Comparison of ENCODE assay signal across 8 cellular contexts in genomic region chr1:7770620-7770938, GRCh38. TPM values are rescaled to one million over a fixed set of nuclear protein-coding genes. Genes with fewer than 3 reads are reported as not detected.
DNase-seq lines count a peak whose midpoint lies in the region; ATAC-seq, FAIRE-seq and TF ChIP-seq lines count a peak whose summit lies in the region.

No MANE protein-coding gene starts in this region.

- DNase-seq in GM12865 (ENCODE audit: low read depth) (no peak), MV-4-11 (lab: John Stamatoyannopoulos, UW) (peak; percentile 54), colonic mucosa (no peak), LoVo (ENCODE audit: low spot score) (no peak), NCI-H69 (lab: John Stamatoyannopoulos, UW) (no peak), HTR-8/SVneo (ENCODE audit: insufficient read length, low spot score) (no peak)

- H3K27ac ChIP-seq in colonic mucosa: peak overlapping the region; percentile 90
- peak overlapping the region; percentile 59 for H3K27ac ChIP-seq in muscle layer of colon (ENCODE audit: low read depth, low read length)

- H3K27me3 ChIP-seq in colonic mucosa (no peaks in the 10 kb centered on the region), muscle layer of colon (ENCODE audit: control insufficient read depth in 1 of 2, insufficient read depth in 2 of 2, low read length in 2 of 2) (no peaks in the 10 kb centered on the region)

- H3K9ac ChIP-seq in colonic mucosa (ENCODE audit: low read depth in 2 of 2, low read length in 2 of 2): peak overlapping the region; percentile 54 to 88
- H3K9ac ChIP-seq in muscle layer of colon (ENCODE audit: low read length): no peak overlapping the region

- peak overlapping the region; percentile 89 for H3K4me3 ChIP-seq in GM12865 (ENCODE audit: low read depth, low read length)
- peak overlapping the region; percentile 74 for H3K4me3 ChIP-seq in colonic mucosa
- H3K4me3 ChIP-seq in muscle layer of colon (ENCODE audit: low read depth in 1 of 2, low read length in 2 of 2): peak overlapping the region; percentile 34 to 92

- ATAC-seq in GM21360 (IDR thresholded peaks at IDR 0.05; ENCODE audit: unreplicated experiment): no peak

- intact Hi-C loops in colonic mucosa (cut with DNase I): no loop called here

- FAIRE-seq in HTR-8/SVneo (lab: Jason Lieb, UNC): no peak

- H3K36me3 ChIP-seq in colonic mucosa (no peaks in the 10 kb centered on the region), muscle layer of colon (ENCODE audit: insufficient read depth, low read length) (peaks cover 21% of the 10 kb centered on the region)

- H3K4me1 ChIP-seq in colonic mucosa (peaks cover 4% of the 10 kb centered on the region), muscle layer of colon (ENCODE audit: insufficient read depth, low read length) (peaks cover 11% of the 10 kb centered on the region)

- TF ChIP-seq CTCF in GM12865 (IDR thresholded peaks at IDR 0.05; ENCODE audit: insufficient read depth, low read depth, low read length, missing control alignments) (no peak), colonic mucosa (IDR thresholded peaks at IDR 0.05) (no peak)

- H3K9me3 ChIP-seq in colonic mucosa (no peaks in the 10 kb centered on the region), muscle layer of colon (ENCODE audit: low read length) (no peaks in the 10 kb centered on the region)

RNA-seq across cellular contexts. Expression of gene VAMP3, which starts 0.5 kb away (rescaled TPM):
- total RNA-seq in colonic mucosa: 100 to 1,000 TPM in 1 of 2 donors, 10 to 100 TPM in 1; 73.0 to 108 TPM

RNA-seq across cellular contexts. Expression of gene PER3, which starts 13.5 kb away (rescaled TPM):
- 10 to 100 TPM in 1 of 2 donors, 1 to 10 TPM in 1; 3.9 to 14.1 TPM for total RNA-seq in colonic mucosa
